Comparison of ENCODE assay signal across 20 cellular contexts in genomic region chr5:16600949-16601348, GRCh38. TPM values are rescaled to one million over a fixed set of nuclear protein-coding genes. Genes with fewer than 3 reads are reported as not detected.
DNase-seq lines count a peak whose midpoint lies in the region; ATAC-seq and TF ChIP-seq lines count a peak whose summit lies in the region.
"Had no signal": no experiment of that assay in that cellular context is flagged by ENCODE, and none has a peak within 500 bp of the region (broad histone marks: within the 10 kb centered on the region; RNA-seq: fewer than 3 reads in every experiment).

No MANE protein-coding gene starts in this region.

- H3K27me3 Mint-ChIP-seq in activated naive CD8-positive, alpha-beta T cell treated with anti-CD3 and anti-CD28 coated beads for 36 hours = no peaks in the 10 kb centered on the region
- H3K27me3 Mint-ChIP-seq: CD8-positive, alpha-beta memory T cell had no signal

- H3K9me3 Mint-ChIP-seq in activated naive CD8-positive, alpha-beta T cell treated with anti-CD3 and anti-CD28 coated beads for 36 hours = no peaks in the 10 kb centered on the region
- H3K9me3 Mint-ChIP-seq: activated T-helper 2 cell treated with anti-CD3 and anti-CD28 coated beads, Interferon-gamma antibody, Interleukin-2, Interleukin-4, amounts not matched to agents 10 μg/mL and 5 μg/mL and 100 μg/mL, durations not matched to agents 14 hours and 24 hours and 36 hours; CD8-positive, alpha-beta memory T cell; HFFc6; natural killer cell treated with Interleukin-12 subunit alpha and Interleukin-12 subunit beta and Interleukin-15 and Interleukin-18, amount 100 ng/mL, for 72 hours had no signal

- no peak for TF ChIP-seq POLR2A in vagina (IDR thresholded peaks at IDR 0.05)

- TF ChIP-seq CTCF in left ventricle myocardium inferior (IDR thresholded peaks at IDR 0.05; ENCODE audit: borderline replicate concordance) (no peak), fibroblast of the aortic adventitia (IDR thresholded peaks at IDR 0.05; ENCODE audit: insufficient read depth, low read length) (no peak), vagina (IDR thresholded peaks at IDR 0.05) (no peak)

- no peaks in the 10 kb centered on the region for H3K27me3 ChIP-seq in left ventricle myocardium inferior (ENCODE audit: low read depth)
- H3K27me3 ChIP-seq in vagina = no peaks in the 10 kb centered on the region
- H3K27me3 ChIP-seq: ascending aorta had no signal

- peaks cover 60% of the 10 kb centered on the region for H3K4me1 Mint-ChIP-seq in activated naive CD8-positive, alpha-beta T cell treated with anti-CD3 and anti-CD28 coated beads for 36 hours

- peak overlapping the region; percentile 55 for H3K27ac ChIP-seq in left ventricle myocardium inferior (replicated peaks)
- H3K27ac ChIP-seq in vagina = peak overlapping the region; percentile 6
- H3K27ac ChIP-seq: ascending aorta, foreskin keratinocyte, PC-9 had no signal

- peaks cover 6% of the 10 kb centered on the region for H3K9me3 ChIP-seq in left ventricle myocardium inferior (replicated peaks)
- no peaks in the 10 kb centered on the region for H3K9me3 ChIP-seq in vagina
- H3K9me3 ChIP-seq: ascending aorta had no signal

- peaks cover 46% of the 10 kb centered on the region for H3K36me3 Mint-ChIP-seq in activated naive CD8-positive, alpha-beta T cell treated with anti-CD3 and anti-CD28 coated beads for 36 hours
- H3K36me3 Mint-ChIP-seq: natural killer cell treated with Interleukin-12 subunit alpha and Interleukin-12 subunit beta and Interleukin-15 and Interleukin-18, amount 100 ng/mL, for 72 hours had no signal

- H3K4me3 Mint-ChIP-seq in activated naive CD8-positive, alpha-beta T cell treated with anti-CD3 and anti-CD28 coated beads for 36 hours = no peak overlapping the region
- H3K4me3 Mint-ChIP-seq: CD8-positive, alpha-beta memory T cell; HFFc6; memory B cell; natural killer cell treated with Interleukin-12 subunit alpha and Interleukin-12 subunit beta and Interleukin-15 and Interleukin-18, amount 100 ng/mL, for 72 hours had no signal

- H3K4me1 ChIP-seq in left ventricle myocardium inferior (peaks cover 40% of the 10 kb centered on the region), vagina (peaks cover 3% of the 10 kb centered on the region)
- H3K4me1 ChIP-seq: ascending aorta, foreskin keratinocyte had no signal

- no peak for DNase-seq in left ventricle myocardium inferior
- DNase-seq in Right ventricle myocardium superior = no peak
- DNase-seq in activated naive CD8-positive, alpha-beta T cell treated with anti-CD3 and anti-CD28 coated beads for 36 hours = no peak
- peak; percentile 31 for DNase-seq in fibroblast of the aortic adventitia (ENCODE audit: low read depth)
- no peak for DNase-seq in vagina (ENCODE audit: extremely low spot score in 2 of 2)
- DNase-seq in effector CD8-positive, alpha-beta T cell (lab: John Stamatoyannopoulos, UW) = no peak
- DNase-seq: CD8-positive, alpha-beta memory T cell; foreskin keratinocyte; HFFc6; NCI-H1694 treated with DMSO at 0.1 percent for 48 hours; NCI-H82; PC-9; stimulated activated CD4-positive, alpha-beta T cell treated with anti-CD3 and anti-CD28 coated beads, Interleukin-1b, Interleukin-23, amount 100 ng/mL, for 48 hours; T-helper 2 cell had no signal

- H3K36me3 ChIP-seq in left ventricle myocardium inferior = no peaks in the 10 kb centered on the region
- no peaks in the 10 kb centered on the region for H3K36me3 ChIP-seq in vagina
- H3K36me3 ChIP-seq: ascending aorta had no signal

- ATAC-seq in Right ventricle myocardium superior (ENCODE audit: poor library complexity) (no peak), HG03432 (IDR thresholded peaks at IDR 0.05; ENCODE audit: unreplicated experiment) (no peak), GM21619 (IDR thresholded peaks at IDR 0.05; ENCODE audit: unreplicated experiment) (no peak)
- ATAC-seq: foreskin keratinocyte; natural killer cell treated with Interleukin-12 subunit alpha and Interleukin-12 subunit beta and Interleukin-15 and Interleukin-18, amount 100 ng/mL, for 72 hours had no signal

- intact Hi-C loops in left ventricle myocardium inferior (cut with micrococcal nuclease) (no loop called here), Right ventricle myocardium superior (cut with DNase I) (no loop called here), vagina (cut with DNase I) (no loop called here)

- no peak overlapping the region for H3K4me3 ChIP-seq in left ventricle myocardium inferior
- no peak overlapping the region for H3K4me3 ChIP-seq in fibroblast of the aortic adventitia (ENCODE audit: low read depth, low read length)
- no peak overlapping the region for H3K4me3 ChIP-seq in vagina
- H3K4me3 ChIP-seq: ascending aorta, PC-9 had no signal

- H3K27ac Mint-ChIP-seq in activated naive CD8-positive, alpha-beta T cell treated with anti-CD3 and anti-CD28 coated beads for 36 hours = peak overlapping the region; percentile 61
- H3K27ac Mint-ChIP-seq: activated T-helper 2 cell treated with anti-CD3 and anti-CD28 coated beads, Interferon-gamma antibody, Interleukin-2, Interleukin-4, amounts not matched to agents 10 μg/mL and 5 μg/mL and 100 μg/mL, durations not matched to agents 14 hours and 24 hours and 36 hours; HFFc6; memory B cell; natural killer cell treated with Interleukin-12 subunit alpha and Interleukin-12 subunit beta and Interleukin-15 and Interleukin-18, amount 100 ng/mL, for 72 hours had no signal

RNA-seq across cellular contexts. Expression of gene RETREG1, which starts 15.8 kb away (rescaled TPM):
- total RNA-seq in left ventricle myocardium inferior (269 TPM), Right ventricle myocardium superior (272 TPM), fibroblast of the aortic adventitia (ENCODE audit: low replicate concordance) (0.08 and 0.99 TPM in 2 replicates), vagina (27.7 TPM)
- total RNA-seq in activated naive CD8-positive, alpha-beta T cell treated with anti-CD3 and anti-CD28 coated beads for 36 hours = 10 to 100 TPM; 25.1 to 27.3 TPM

Comparison
In these comparisons a context has a peak if more than half of its experiments do, and no peak if none do; other contexts are left out.
1. RNA of gene RETREG1, which starts 15.8 kb away (total RNA-seq): 272 TPM in Right ventricle myocardium superior (single experiment), 269 TPM in left ventricle myocardium inferior (single experiment), 27.7 TPM in vagina (single experiment) and 25.1 to 27.3 TPM in activated naive CD8-positive, alpha-beta T cell treated with anti-CD3 and anti-CD28 coated beads for 36 hours; 0.08 to 0.99 TPM in fibroblast of the aortic adventitia; every median in the first group is over 10 times any median in the second.